13 cellular contexts compared by ENCODE assay signal in the genomic region with DNA sequence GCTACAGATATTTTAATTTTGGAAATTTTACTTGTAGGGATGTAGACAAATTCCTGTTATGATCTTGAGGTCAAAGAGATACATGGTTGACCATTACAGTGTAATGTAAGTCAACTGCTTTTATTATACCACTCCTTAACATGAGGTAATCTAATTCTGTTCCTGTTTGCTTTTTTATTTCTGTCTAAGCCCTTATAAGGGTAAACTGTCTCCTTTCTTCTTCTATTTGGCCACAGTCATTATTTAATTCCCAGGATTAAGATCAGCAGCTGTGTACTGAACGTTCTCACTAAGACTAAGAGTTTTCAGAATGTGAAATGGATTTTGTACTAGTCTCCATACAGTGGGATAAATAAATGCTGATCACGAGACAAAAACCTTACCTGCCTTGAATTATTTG. TPM values are rescaled to one million over a fixed set of nuclear protein-coding genes. Genes with fewer than 3 reads are reported as not detected.
DNase-seq lines count a peak whose midpoint lies in the region; ATAC-seq, FAIRE-seq and TF ChIP-seq lines count a peak whose summit lies in the region.
"Had no signal": no experiment of that assay in that cellular context is flagged by ENCODE, and none has a peak within 500 bp of the region (broad histone marks: within the 10 kb centered on the region; RNA-seq: fewer than 3 reads in every experiment).

No MANE protein-coding gene starts in this region.

- no peaks in the 10 kb centered on the region for H3K9me3 ChIP-seq in HepG2 (ENCODE audit: low read length)
- H3K9me3 ChIP-seq in right lobe of liver, result no peaks in the 10 kb centered on the region
- H3K9me3 ChIP-seq in mesenchymal stem cell (ENCODE audit: control insufficient read depth, low read length), result no peaks in the 10 kb centered on the region
- no peaks in the 10 kb centered on the region for H3K9me3 ChIP-seq in vagina

- H4K20me1 ChIP-seq in HepG2 (ENCODE audit: insufficient read depth, low read length), result no peaks in the 10 kb centered on the region

- H2BK12ac ChIP-seq in mesenchymal stem cell (ENCODE audit: low read length in 2 of 2), result no peak overlapping the region

- H3K27me3 ChIP-seq in HepG2 (ENCODE audit: control insufficient read depth in 1 of 2, insufficient read depth in 2 of 2, low read length in 2 of 2) (no peaks in the 10 kb centered on the region), right lobe of liver (no peaks in the 10 kb centered on the region), mesenchymal stem cell (ENCODE audit: control insufficient read depth in 1 of 2, insufficient read depth in 1 of 2, low read length in 2 of 2) (no peaks in the 10 kb centered on the region), vagina (no peaks in the 10 kb centered on the region)

- no peak overlapping the region for H3K4ac ChIP-seq in mesenchymal stem cell (ENCODE audit: low read depth in 1 of 2, low read length in 2 of 2)

- in situ Hi-C loops in HepG2 (cut with HindIII; ENCODE audit: extremely low pct_ligation_motif_present, low pct_unique_long_range_greater_than_20kb), result no loop called here

- no peak overlapping the region for H4K91ac ChIP-seq in mesenchymal stem cell (ENCODE audit: low read length)

- no peaks in the 10 kb centered on the region for H3K79me2 ChIP-seq in HepG2 (ENCODE audit: insufficient read depth, low read length)

- no peak for FAIRE-seq in HepG2 (lab: Jason Lieb, UNC)

- H2AK5ac ChIP-seq in mesenchymal stem cell (ENCODE audit: low read length, severe bottlenecking), result no peak overlapping the region

- H2BK5ac ChIP-seq in mesenchymal stem cell (ENCODE audit: low read depth, low read length, poor library complexity, severe bottlenecking), result peak overlapping the region; percentile 61

- intact Hi-C loops in HepG2 (cut with micrococcal nuclease; ENCODE audit: unreplicated experiment) (loop anchor here (1.0 kb wide), 1 partner anchor 173 kb away; no protein-coding TSS in a partner anchor), right lobe of liver (cut with DNase I) (no loop called here), vagina (cut with DNase I) (no loop called here)

- H2BK120ac ChIP-seq in mesenchymal stem cell (ENCODE audit: low read depth, low read length), result no peak overlapping the region

- ATAC-seq in HepG2, result no peak
- no peak for ATAC-seq in right lobe of liver
- ATAC-seq in HG03045 (IDR thresholded peaks at IDR 0.05; ENCODE audit: unreplicated experiment), result no peak

- H3K79me1 ChIP-seq in mesenchymal stem cell (replicated peaks; ENCODE audit: low read length, poor library complexity, severe bottlenecking), result peaks cover 6% of the 10 kb centered on the region

- H3K27ac ChIP-seq in HepG2 (ENCODE audit: extremely low read length, insufficient read depth, low read length) (peak overlapping the region; percentile 59), right lobe of liver (no peak overlapping the region), caudate nucleus (ENCODE audit: low read depth, low read length) (peak overlapping the region; percentile 3), mesenchymal stem cell (ENCODE audit: low read length, poor library complexity, severe bottlenecking) (peak overlapping the region; percentile 100), vagina (peak overlapping the region; percentile 30), substantia nigra (ENCODE audit: low read depth, low read length, poor library complexity, severe bottlenecking) (no peak overlapping the region)

- no peak overlapping the region for H3K9ac ChIP-seq in HepG2 (ENCODE audit: insufficient read depth, low read depth, low read length)
- H3K9ac ChIP-seq in mesenchymal stem cell (ENCODE audit: low read length), result peak overlapping the region; percentile 42

- H3K14ac ChIP-seq in mesenchymal stem cell (ENCODE audit: low read length in 2 of 2), result no peak overlapping the region

- TF ChIP-seq EP300 in HepG2 (IDR thresholded peaks at IDR 0.05; ENCODE audit: low read depth in 2 of 2, low read length in 2 of 2) (no peak), HepG2 (CRISPR knock-in tag; IDR thresholded peaks at IDR 0.05; ENCODE audit: borderline replicate concordance) (no peak)

- no peak overlapping the region for H3K23ac ChIP-seq in mesenchymal stem cell (ENCODE audit: low read length in 2 of 2)

- H3K36me3 ChIP-seq in HepG2 (replicated peaks in 1 of 2; ENCODE audit: control insufficient read depth in 1 of 2, insufficient read depth in 2 of 2, low read length in 2 of 2), result peaks cover 0 to 9% of the 10 kb centered on the region in 2 experiments; a peak in 2 of 5 replicates
- H3K36me3 ChIP-seq in right lobe of liver, result peaks cover 0 to 6% (median 0%) of the 10 kb centered on the region in 4 donors
- H3K36me3 ChIP-seq in mesenchymal stem cell (ENCODE audit: control insufficient read depth in 1 of 2, insufficient read depth in 2 of 2, low read depth in 1 of 2, low read length in 2 of 2), result peaks cover 0 to 26% of the 10 kb centered on the region in 2 experiments
- H3K36me3 ChIP-seq in vagina, result peaks cover 0 to 1% of the 10 kb centered on the region in 2 donors

- H3K18ac ChIP-seq in mesenchymal stem cell (ENCODE audit: low read depth in 1 of 2, low read length in 2 of 2), result no peak overlapping the region

- H3K4me3 ChIP-seq in HepG2 (replicated peaks in 1 of 3; ENCODE audit: insufficient read depth in 1 of 3, low read depth in 2 of 3, low read length in 3 of 3) (no peak overlapping the region; a peak in 1 of 6 replicates), right lobe of liver (no peak overlapping the region), mesenchymal stem cell (ENCODE audit: insufficient read depth in 1 of 2, low read depth in 1 of 2, low read length in 2 of 2) (no peak overlapping the region), vagina (no peak overlapping the region)

- DNase-seq in HepG2 (ENCODE audit: low spot score) (no peak), right lobe of liver (no peak), caudate nucleus (lab: John Stamatoyannopoulos, UW) (no peak), mesenchymal stem cell (no peak), vagina (ENCODE audit: extremely low spot score in 2 of 2) (no peak), substantia nigra (lab: John Stamatoyannopoulos, UW) (no peak), SHP77 treated with DMSO at 0.1 percent for 48 hours (lab: John Stamatoyannopoulos, UW) (no peak)
- DNase-seq: activated T-cell treated with anti-CD3 and anti-CD28 coated beads for 4 hours; cerebellar nuclear complex; naive B cell; NCI-H1092 treated with DMSO at 0.1 percent for 48 hours; stimulated activated CD4-positive, alpha-beta T cell treated with anti-CD3 and anti-CD28 coated beads, Interleukin-1b, Interleukin-23, amount 100 ng/mL, for 48 hours had no signal

- WGBS in HepG2 (ENCODE audit: low lambda C conversion rate), result 84% methylated on average over 2 of the region's 2 CpGs
- WGBS in right lobe of liver (ENCODE audit: insufficient coverage, low coverage, low lambda C conversion rate, missing lambda C conversion rate), result 91% methylated on average over 2 of the region's 2 CpGs
- no CpG with 5 or more reads among the region's 2 CpGs for WGBS in mesenchymal stem cell

- no peak overlapping the region for H2BK15ac ChIP-seq in mesenchymal stem cell (ENCODE audit: low read depth, poor library complexity, severe bottlenecking)

- TF ChIP-seq CTCF in HepG2 (CRISPR knock-in tag; IDR thresholded peaks at IDR 0.05) (no peak), right lobe of liver (IDR thresholded peaks at IDR 0.05) (no peak), vagina (IDR thresholded peaks at IDR 0.05) (no peak)

- CTCF ChIA-PET in HepG2 (lab: Yijun Ruan, JAX; ENCODE audit: low intra/inter-chr PET ratio, low total read pairs), result no interaction called here

- H2AFZ ChIP-seq in HepG2 (ENCODE audit: low read length), result no peak overlapping the region
- no peak overlapping the region for H2AFZ ChIP-seq in mesenchymal stem cell (ENCODE audit: low read depth, low read length)

- H3K4me2 ChIP-seq in HepG2 (ENCODE audit: low read depth, low read length) (0 out of 2 replicates have a peak overlapping the region, but pooled peaks have one; percentile 3), mesenchymal stem cell (ENCODE audit: low read length, poor library complexity, severe bottlenecking) (no peak overlapping the region)

- H4K8ac ChIP-seq in mesenchymal stem cell (ENCODE audit: low read length), result no peak overlapping the region

- POLR2A ChIA-PET in HepG2 (lab: Yijun Ruan, JAX), result interaction anchor here (0.6 to 1.8 kb wide), 2 partner anchors 11 to 32 kb away, joined by 3 to 4 read pairs; partner anchors contain the start of gene C2CD3

- TF ChIP-seq POLR2A in HepG2 (IDR thresholded peaks at IDR 0.05; ENCODE audit: insufficient read depth in 1 of 2, low read depth in 2 of 2, low read length in 2 of 2), result no peak
- no peak for TF ChIP-seq POLR2A in right lobe of liver (IDR thresholded peaks at IDR 0.05)
- no peak for TF ChIP-seq POLR2A in vagina (IDR thresholded peaks at IDR 0.05)

- BruUV-seq in HepG2 (replicated peaks; lab: Mats Ljungman, UMichigan), result TSS peak; percentile 63

- H3K4me1 ChIP-seq in HepG2 (ENCODE audit: insufficient read depth, low read length), result peaks cover 32% of the 10 kb centered on the region
- H3K4me1 ChIP-seq in right lobe of liver, result no peaks in the 10 kb centered on the region
- peaks cover 3% of the 10 kb centered on the region for H3K4me1 ChIP-seq in mesenchymal stem cell (ENCODE audit: control insufficient read depth, insufficient read depth, low read depth, low read length)
- H3K4me1 ChIP-seq in vagina, result peaks cover 19% of the 10 kb centered on the region

- no peak for TF ChIP-seq RAD21 in HepG2 (CRISPR knock-in tag; IDR thresholded peaks at IDR 0.05)

RNA-seq across cellular contexts. Expression of gene C2CD3, which starts 32.8 kb away (rescaled TPM):
- total RNA-seq in HepG2 (2016; rRNA removed; fragmentation: Illumina TruSeq; extraction: Trizol) (6.4 and 8.0 TPM in 2 replicates), right lobe of liver (1 to 10 TPM; 4.8 to 9.6 (median 7.4) TPM), vagina (23.8 TPM)
- total RNA-seq in HepG2 (2016; cell fraction: cytosol; rRNA removed; fragmentation: Illumina TruSeq; extraction: Trizol; ENCODE audit: low read depth), result 3.9 and 4.0 TPM in 2 replicates
- total RNA-seq in HepG2 (2016; cell fraction: insoluble cytoplasmic fraction; rRNA removed; fragmentation: Illumina TruSeq; extraction: Trizol), result 6.5 and 9.9 TPM in 2 replicates
- total RNA-seq in HepG2 (2016; cell fraction: membrane; rRNA removed; fragmentation: Illumina TruSeq; extraction: Trizol), result 6.9 and 8.1 TPM in 2 replicates
- total RNA-seq in HepG2 (2016; cell fraction: nucleus; rRNA removed; fragmentation: Illumina TruSeq; extraction: Trizol), result 12.7 and 13.2 TPM in 2 replicates
- polyA plus RNA-seq in HepG2 (2011; rRNA removed), result 5.5 and 6.2 TPM in 2 replicates
- 3.1 and 3.6 TPM in 2 replicates for polyA plus RNA-seq in HepG2 (2011; cell fraction: cytosol; rRNA removed)
- polyA plus RNA-seq in HepG2 (2011; cell fraction: nucleus; rRNA removed), result 6.4 and 6.5 TPM in 2 replicates
- 5.9 and 6.5 TPM in 2 replicates for polyA plus RNA-seq in HepG2 (2012)
- polyA plus RNA-seq in HepG2 (2016; cell fraction: cytosol; fragmentation: Illumina TruSeq; extraction: Trizol; ENCODE audit: low read depth), result 4.6 and 6.1 TPM in 2 replicates
- 8.1 and 10.7 TPM in 2 replicates for polyA plus RNA-seq in HepG2 (2016; cell fraction: insoluble cytoplasmic fraction; fragmentation: Illumina TruSeq; extraction: Trizol; ENCODE audit: low read depth)
- 7.1 and 8.2 TPM in 2 replicates for polyA plus RNA-seq in HepG2 (2016; cell fraction: membrane; fragmentation: Illumina TruSeq; extraction: Trizol; ENCODE audit: low read depth)
- 12.8 and 14.8 TPM in 2 replicates for polyA plus RNA-seq in HepG2 (2016; cell fraction: nucleus; fragmentation: Illumina TruSeq; extraction: Trizol; ENCODE audit: insufficient read depth, low read depth)
- polyA minus RNA-seq in HepG2 (2011; rRNA and poly(A)+ RNA removed; ENCODE audit: low replicate concordance), result 19.1 and 127 TPM in 2 replicates
- 5.9 and 7.7 TPM in 2 replicates for polyA minus RNA-seq in HepG2 (2011; cell fraction: cytosol; rRNA and poly(A)+ RNA removed)
- 20.1 and 22.3 TPM in 2 replicates for polyA minus RNA-seq in HepG2 (2011; cell fraction: nucleus; rRNA and poly(A)+ RNA removed)
- polyA plus RNA-seq in mesenchymal stem cell (2013, experiment 1 of 2), result 6.8 TPM
- polyA plus RNA-seq in mesenchymal stem cell (2013, experiment 2 of 2), result 6.0 TPM

RNA-seq across cellular contexts. Expression of gene PPME1, which starts 33.1 kb away (rescaled TPM):
- total RNA-seq in HepG2 (2016; rRNA removed; fragmentation: Illumina TruSeq; extraction: Trizol) (31.3 TPM in 2 replicates), right lobe of liver (10 to 100 TPM in 5 of 6 experiments, 1 to 10 TPM in 1; 8.9 to 18.9 (median 13.0) TPM), vagina (29.2 TPM)
- 7.4 and 7.8 TPM in 2 replicates for total RNA-seq in HepG2 (2016; cell fraction: cytosol; rRNA removed; fragmentation: Illumina TruSeq; extraction: Trizol; ENCODE audit: low read depth)
- 26.7 and 30.7 TPM in 2 replicates for total RNA-seq in HepG2 (2016; cell fraction: insoluble cytoplasmic fraction; rRNA removed; fragmentation: Illumina TruSeq; extraction: Trizol)
- total RNA-seq in HepG2 (2016; cell fraction: membrane; rRNA removed; fragmentation: Illumina TruSeq; extraction: Trizol), result 14.4 and 14.9 TPM in 2 replicates
- 25.1 and 28.0 TPM in 2 replicates for total RNA-seq in HepG2 (2016; cell fraction: nucleus; rRNA removed; fragmentation: Illumina TruSeq; extraction: Trizol)
- polyA plus RNA-seq in HepG2 (2011; rRNA removed), result 44.2 and 56.0 TPM in 2 replicates
- polyA plus RNA-seq in HepG2 (2011; cell fraction: cytosol; rRNA removed), result 50.5 and 57.4 TPM in 2 replicates
- 50.6 and 58.0 TPM in 2 replicates for polyA plus RNA-seq in HepG2 (2011; cell fraction: nucleus; rRNA removed)
- 32.9 and 37.6 TPM in 2 replicates for polyA plus RNA-seq in HepG2 (2012)
- polyA plus RNA-seq in HepG2 (2016; cell fraction: cytosol; fragmentation: Illumina TruSeq; extraction: Trizol; ENCODE audit: low read depth), result 5.2 and 5.8 TPM in 2 replicates
- polyA plus RNA-seq in HepG2 (2016; cell fraction: insoluble cytoplasmic fraction; fragmentation: Illumina TruSeq; extraction: Trizol; ENCODE audit: low read depth), result 38.0 and 47.1 TPM in 2 replicates
- 11.3 and 14.1 TPM in 2 replicates for polyA plus RNA-seq in HepG2 (2016; cell fraction: membrane; fragmentation: Illumina TruSeq; extraction: Trizol; ENCODE audit: low read depth)
- polyA plus RNA-seq in HepG2 (2016; cell fraction: nucleus; fragmentation: Illumina TruSeq; extraction: Trizol; ENCODE audit: insufficient read depth, low read depth), result 36.6 and 41.2 TPM in 2 replicates
- polyA minus RNA-seq in HepG2 (2011; rRNA and poly(A)+ RNA removed; ENCODE audit: low replicate concordance), result 59.3 and 103 TPM in 2 replicates
- 34.3 and 38.3 TPM in 2 replicates for polyA minus RNA-seq in HepG2 (2011; cell fraction: cytosol; rRNA and poly(A)+ RNA removed)
- polyA minus RNA-seq in HepG2 (2011; cell fraction: nucleus; rRNA and poly(A)+ RNA removed), result 65.1 and 67.1 TPM in 2 replicates
- 47.7 TPM for polyA plus RNA-seq in mesenchymal stem cell (2013, experiment 1 of 2)
- polyA plus RNA-seq in mesenchymal stem cell (2013, experiment 2 of 2), result 47.1 TPM

Comparison
In these comparisons a context has a peak if more than half of its experiments do, and no peak if none do; other contexts are left out.
1. H3K27ac ChIP-seq: peak in HepG2 (single experiment), caudate nucleus (single experiment), mesenchymal stem cell (single experiment) and vagina (single experiment); none in right lobe of liver (0 of 3) and substantia nigra (single experiment).